In the genomic region with DNA sequence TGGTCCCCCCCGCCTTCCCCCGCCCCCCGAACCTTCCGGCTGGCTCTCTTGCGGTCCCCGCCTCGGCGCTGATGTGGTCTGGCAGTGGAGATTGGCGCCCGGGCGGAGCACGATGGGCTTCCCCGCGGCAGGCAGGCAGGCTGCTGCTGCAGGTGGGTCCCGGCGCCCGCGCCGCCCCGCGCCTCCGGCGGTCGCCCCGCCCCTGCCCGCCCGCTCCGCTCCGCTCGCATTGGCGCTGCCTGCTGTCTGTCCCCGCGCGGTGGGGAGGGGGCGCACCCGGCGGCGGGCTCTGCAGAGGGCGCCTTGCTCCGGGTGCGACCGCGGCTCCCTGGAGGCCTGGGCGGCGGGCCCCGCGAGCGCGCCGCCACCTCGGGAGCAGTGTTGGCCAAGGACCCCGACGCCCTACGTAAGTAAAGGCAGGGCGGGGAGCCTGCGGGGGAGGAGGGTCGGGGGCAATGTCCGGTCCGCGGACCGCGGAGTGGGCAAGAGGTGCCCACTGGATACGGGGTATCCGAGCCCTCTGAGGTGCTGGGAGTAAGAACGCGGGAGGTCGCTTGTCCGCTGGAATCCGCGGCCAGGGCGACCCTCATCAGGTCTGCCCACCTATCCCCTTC, we compare ENCODE assay signal across 8 cellular contexts. TPM values are rescaled to one million over a fixed set of nuclear protein-coding genes. Genes with fewer than 3 reads are reported as not detected.
DNase-seq lines count a peak whose midpoint lies in the region; ATAC-seq, FAIRE-seq and TF ChIP-seq lines count a peak whose summit lies in the region.

AKAP5 (plus strand) TSS at position 292 of the 614 bp plus-strand sequence. CDS start 2,896 bp downstream, outside the sequence.

- DNase-seq in GM18507 (ENCODE audit: extremely low spot score, insufficient read length, low read depth) = peak; percentile 55
- DNase-seq in NCI-H345 treated with DMSO at 0.1 percent for 48 hours (lab: John Stamatoyannopoulos, UW; ENCODE audit: unreplicated experiment) = peak; percentile 68
- DNase-seq in activated CD8-positive, alpha-beta memory T cell treated with anti-CD3 and anti-CD28 coated beads for 4 hours (ENCODE audit: low read depth in 2 of 2) = peak; percentile 19 to 33
- DNase-seq in endodermal cell = peak; percentile 95
- DNase-seq in stimulated activated CD8-positive, alpha-beta memory T cell treated with anti-CD3 and anti-CD28 coated beads, Interleukin-4, amount 100 ng/mL, for 4 hours (ENCODE audit: low read depth in 2 of 2, low spot score in 1 of 2) = peak; percentile 15 to 34
- no peak for DNase-seq in HT-29 (ENCODE audit: low spot score)

- peak; percentile 68 for FAIRE-seq in GM18507 (lab: Jason Lieb, UNC)

- H3K4me3 ChIP-seq in endodermal cell (ENCODE audit: low read length) = peak within 1 kb of the TSS; percentile 82
- H3K4me3 ChIP-seq in mucosa of stomach (ENCODE audit: low read length) = peak within 1 kb of the TSS; percentile 54

- H3K4me1 Mint-ChIP-seq in endodermal cell = peaks cover 7% of the 10 kb centered on the region

- no peaks in the 10 kb centered on the region for H3K9me3 Mint-ChIP-seq in endodermal cell

- H3K27me3 Mint-ChIP-seq in endodermal cell (ENCODE audit: insufficient read depth) = peaks cover 10% of the 10 kb centered on the region

- H3K36me3 ChIP-seq in endodermal cell (ENCODE audit: control insufficient read depth, insufficient read depth, low read length) (no peaks in the 10 kb centered on the region), mucosa of stomach (ENCODE audit: control insufficient read depth, insufficient read depth, low read length) (no peaks in the 10 kb centered on the region)

- H3K4me1 ChIP-seq in endodermal cell (ENCODE audit: control insufficient read depth, insufficient read depth, low read length) = no peaks in the 10 kb centered on the region
- H3K4me1 ChIP-seq in mucosa of stomach (ENCODE audit: control insufficient read depth, insufficient read depth, low read length) = peaks cover 9% of the 10 kb centered on the region

- H3K27ac ChIP-seq in endodermal cell (ENCODE audit: low read depth, low read length) = no peak within 1 kb of the TSS

- peak within 1 kb of the TSS; percentile 76 for H3K4me3 Mint-ChIP-seq in endodermal cell

- ATAC-seq in HG02852 (IDR thresholded peaks at IDR 0.05; ENCODE audit: unreplicated experiment) = peak; percentile 72

- H3K9ac ChIP-seq in endodermal cell (ENCODE audit: extremely low read depth, low read length, poor library complexity, severe bottlenecking) (peak within 1 kb of the TSS; percentile 45), mucosa of stomach (ENCODE audit: low read length) (peak within 1 kb of the TSS; percentile 60)

- TF ChIP-seq CTCF in endodermal cell (conservative IDR thresholded peaks at IDR 0.05) = no peak

- H3K27ac Mint-ChIP-seq in endodermal cell = peak within 1 kb of the TSS; percentile 64

- H3K27me3 ChIP-seq in endodermal cell (ENCODE audit: control insufficient read depth, insufficient read depth, low read length, poor library complexity, severe bottlenecking) (peaks cover 19% of the 10 kb centered on the region), mucosa of stomach (ENCODE audit: control insufficient read depth, insufficient read depth, low read length) (no peaks in the 10 kb centered on the region)

- peaks cover 6% of the 10 kb centered on the region for H3K36me3 Mint-ChIP-seq in endodermal cell (ENCODE audit: low read depth)

- 0% methylated on average over 25 to 71 of the region's 71 CpGs for WGBS in endodermal cell (ENCODE audit: insufficient coverage in 1 of 2, insufficient read length in 1 of 2), 2 experiments

- H3K9me3 ChIP-seq in endodermal cell (ENCODE audit: control insufficient read depth, low read length) = no peaks in the 10 kb centered on the region
- H3K9me3 ChIP-seq in mucosa of stomach (ENCODE audit: control insufficient read depth, low read length) = no peaks in the 10 kb centered on the region

RNA-seq across cellular contexts. Expression of gene AKAP5, which starts in this region (rescaled TPM):
- total RNA-seq in endodermal cell = 1 to 10 TPM; 1.3 to 2.0 TPM
- polyA plus RNA-seq in endodermal cell (2013, experiment 1 of 2) = 0.78 TPM
- 0.95 TPM for polyA plus RNA-seq in endodermal cell (2013, experiment 2 of 2)
- total RNA-seq in HT-29 (2014; rRNA removed; shearing (Covaris generic)) = 0.10 and 0.56 TPM in 2 replicates
